Comparison of ENCODE assay signal across 10 cellular contexts in the genomic region with DNA sequence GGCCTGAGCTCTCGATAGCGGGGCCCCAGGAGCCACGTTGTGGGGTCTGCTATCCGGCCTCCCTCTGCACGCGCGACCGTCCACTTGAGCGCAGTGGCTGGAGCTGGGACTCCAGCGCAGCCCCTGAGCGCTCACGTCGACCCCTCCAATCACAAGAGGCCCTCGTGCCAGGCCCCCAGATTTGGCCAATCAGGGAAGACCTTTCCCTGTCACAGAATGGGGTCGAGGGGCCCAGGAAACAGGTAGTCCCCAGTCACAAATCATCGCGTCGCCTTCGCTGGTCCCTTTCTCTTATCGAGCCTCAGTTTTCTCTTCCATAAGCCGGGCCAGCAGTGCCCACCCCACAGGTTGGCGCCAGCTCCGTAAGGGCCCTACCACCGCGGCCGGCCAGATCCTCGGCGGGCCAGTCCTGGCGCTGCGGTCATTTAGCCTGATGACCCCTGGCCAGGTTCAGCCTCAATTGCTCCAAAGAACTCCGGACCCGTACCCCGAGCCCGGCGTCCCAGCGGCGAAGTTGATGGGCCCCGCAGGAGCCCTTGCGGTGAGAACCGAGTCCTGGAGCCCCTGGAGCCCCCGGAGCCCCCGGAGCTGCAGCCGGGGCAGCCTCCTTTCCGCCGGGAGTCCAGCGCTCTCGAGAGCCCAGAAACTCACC. TPM values are rescaled to one million over a fixed set of nuclear protein-coding genes. Genes with fewer than 3 reads are reported as not detected.
DNase-seq lines count a peak whose midpoint lies in the region; ATAC-seq and TF ChIP-seq lines count a peak whose summit lies in the region.
"Had no signal": no experiment of that assay in that cellular context is flagged by ENCODE, and none has a peak within 500 bp of the region (broad histone marks: within the 10 kb centered on the region; RNA-seq: fewer than 3 reads in every experiment).

No MANE protein-coding gene starts in this region.

- intact Hi-C loops in Calu3 (cut with micrococcal nuclease; ENCODE audit: unreplicated experiment), result loop anchor here (2.0 kb wide), 1 partner anchor 29 kb away; no protein-coding TSS in a partner anchor

- in situ Hi-C loops in astrocyte of the cerebellum (cut with HindIII; ENCODE audit: low sequenced_read_pairs), result loop anchor here (5.0 kb wide), 1 partner anchor 78 kb away; no protein-coding TSS in a partner anchor

- H3K36me3 ChIP-seq in iPS DF 6.9 (ENCODE audit: control insufficient read depth, insufficient read depth, low read length), result no peaks in the 10 kb centered on the region

- H3K27ac Mint-ChIP-seq in Calu3 (ENCODE audit: unreplicated experiment) (peak overlapping the region; percentile 42), progenitor cell of endocrine pancreas (peak overlapping the region; percentile 92)
- H3K27ac Mint-ChIP-seq: stimulated activated naive CD8-positive, alpha-beta T cell treated with anti-CD3 and anti-CD28 coated beads, Interleukin-15, amount 100 ng/mL, for 72 hours had no signal

- H3K4me3 ChIP-seq in astrocyte of the cerebellum (ENCODE audit: low read depth, low read length), result peak overlapping the region; percentile 47
- peak overlapping the region; percentile 48; the same call in 1 of the 2 replicates for H3K4me3 ChIP-seq in iPS DF 6.9 (ENCODE audit: low read length)

- H3K27me3 Mint-ChIP-seq in Calu3 (ENCODE audit: unreplicated experiment) (peaks cover 9% of the 10 kb centered on the region), progenitor cell of endocrine pancreas (peaks cover 41% of the 10 kb centered on the region)

- peaks cover 24% of the 10 kb centered on the region for H3K36me3 Mint-ChIP-seq in Calu3 (ENCODE audit: insufficient read depth, unreplicated experiment)
- H3K36me3 Mint-ChIP-seq in progenitor cell of endocrine pancreas (ENCODE audit: insufficient read depth), result no peaks in the 10 kb centered on the region

- ATAC-seq in GM19463 (IDR thresholded peaks at IDR 0.05; ENCODE audit: unreplicated experiment), result no peak
- no peak for ATAC-seq in GM21737 (IDR thresholded peaks at IDR 0.05; ENCODE audit: unreplicated experiment)

- H3K4me1 Mint-ChIP-seq in Calu3 (ENCODE audit: low read depth, unreplicated experiment) (peaks cover 21% of the 10 kb centered on the region), progenitor cell of endocrine pancreas (ENCODE audit: low read depth) (peaks cover 18% of the 10 kb centered on the region)

- no peaks in the 10 kb centered on the region for H3K9me3 ChIP-seq in iPS DF 6.9 (ENCODE audit: control insufficient read depth, insufficient read depth, low read length)

- H3K27ac ChIP-seq in iPS DF 6.9 (ENCODE audit: low read length), result no peak overlapping the region

- CTCF ChIA-PET in Calu3 (lab: Charles Lee), result interaction anchor here (0.8 kb wide), 1 partner anchor 29 kb away, joined by 3 read pairs; no protein-coding TSS in a partner anchor

- WGBS in iPS DF 6.9 (ENCODE audit: insufficient coverage, insufficient read length), result no CpG with 5 or more reads among the region's 47 CpGs

- BruUV-seq in Calu3 (replicated peaks; lab: Mats Ljungman, UMichigan), result TSS peak; percentile 43

- TF ChIP-seq CTCF in Calu3 (IDR thresholded peaks at IDR 0.05; ENCODE audit: unreplicated experiment) (no peak), astrocyte of the cerebellum (IDR thresholded peaks at IDR 0.05; ENCODE audit: low read depth, low read length, missing control alignments) (no peak), progenitor cell of endocrine pancreas (IDR thresholded peaks at IDR 0.05; ENCODE audit: unreplicated experiment) (no peak)

- peaks cover 3% of the 10 kb centered on the region for H3K9me3 Mint-ChIP-seq in Calu3 (ENCODE audit: low read depth, unreplicated experiment)
- no peaks in the 10 kb centered on the region for H3K9me3 Mint-ChIP-seq in progenitor cell of endocrine pancreas (ENCODE audit: low read depth)
- H3K9me3 Mint-ChIP-seq: stimulated activated naive CD8-positive, alpha-beta T cell treated with anti-CD3 and anti-CD28 coated beads, Interleukin-15, amount 100 ng/mL, for 72 hours had no signal

- peaks cover 9% of the 10 kb centered on the region; the same call in 1 of the 2 replicates for H3K27me3 ChIP-seq in iPS DF 6.9 (ENCODE audit: control insufficient read depth, insufficient read depth, low read length)

- DNase-seq in Calu3, result peak; percentile 74
- DNase-seq in astrocyte of the cerebellum (ENCODE audit: low read depth), result no peak
- DNase-seq in iPS DF 6.9 (ENCODE audit: low read depth, low spot score), result no peak
- peak; percentile 29 for DNase-seq in progenitor cell of endocrine pancreas (ENCODE audit: low spot score, unreplicated experiment)
- DNase-seq in AG08395 (ENCODE audit: low spot score), result no peak
- no peak for DNase-seq in GM19238 (ENCODE audit: insufficient read length, low spot score)
- DNase-seq: DND-41; stimulated activated naive CD8-positive, alpha-beta T cell treated with anti-CD3 and anti-CD28 coated beads, Interleukin-15, amount 100 ng/mL, for 72 hours had no signal

- H3K4me3 Mint-ChIP-seq in Calu3 (ENCODE audit: low read depth, unreplicated experiment) (peak overlapping the region; percentile 81), progenitor cell of endocrine pancreas (ENCODE audit: low read depth) (peak overlapping the region; percentile 79)

- H3K4me1 ChIP-seq in iPS DF 6.9 (ENCODE audit: control insufficient read depth, insufficient read depth, low read length), result no peaks in the 10 kb centered on the region

RNA-seq across cellular contexts. Expression of gene ALDH1L1, which starts 0.4 kb away (rescaled TPM):
- 4.4 and 11.2 TPM in 2 replicates for total RNA-seq in Calu3 (2022)
- total RNA-seq in progenitor cell of endocrine pancreas, result 3.1 and 4.7 TPM in 2 replicates

Comparison
In these comparisons a context has a peak if more than half of its experiments do, and no peak if none do; other contexts are left out.
1. DNase-seq: peak in Calu3 (single experiment) and progenitor cell of endocrine pancreas (single experiment); none in astrocyte of the cerebellum (single experiment), iPS DF 6.9 (single experiment), AG08395 (single experiment) and GM19238 (single experiment).